In the genomic region with DNA sequence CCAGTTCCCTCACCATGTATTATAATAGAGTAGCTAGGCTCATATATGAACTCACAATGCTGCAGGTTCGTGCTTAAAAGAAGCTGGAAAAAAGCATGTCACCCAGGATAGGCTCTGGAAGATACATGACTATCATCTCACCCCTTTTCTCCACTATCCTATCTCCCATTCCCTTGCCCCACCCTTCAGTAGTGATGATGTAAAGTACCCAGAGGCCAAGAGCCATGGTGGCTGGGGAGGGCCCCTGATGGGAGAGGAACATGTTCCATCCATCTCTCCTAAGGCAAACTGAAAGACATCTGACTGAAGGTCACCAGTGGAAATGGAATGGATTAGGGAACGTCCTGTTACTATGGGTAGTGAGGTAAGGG, we compare ENCODE assay signal across 1 cellular context.
TF ChIP-seq lines count a peak whose summit lies in the region.

No MANE protein-coding gene starts in this region.

TF ChIP-seq in K562, 482 proteins besides CTCF, POLR2A, EP300 and RAD21 (continued from another document):
- TF ChIP-seq, protein P1, sequence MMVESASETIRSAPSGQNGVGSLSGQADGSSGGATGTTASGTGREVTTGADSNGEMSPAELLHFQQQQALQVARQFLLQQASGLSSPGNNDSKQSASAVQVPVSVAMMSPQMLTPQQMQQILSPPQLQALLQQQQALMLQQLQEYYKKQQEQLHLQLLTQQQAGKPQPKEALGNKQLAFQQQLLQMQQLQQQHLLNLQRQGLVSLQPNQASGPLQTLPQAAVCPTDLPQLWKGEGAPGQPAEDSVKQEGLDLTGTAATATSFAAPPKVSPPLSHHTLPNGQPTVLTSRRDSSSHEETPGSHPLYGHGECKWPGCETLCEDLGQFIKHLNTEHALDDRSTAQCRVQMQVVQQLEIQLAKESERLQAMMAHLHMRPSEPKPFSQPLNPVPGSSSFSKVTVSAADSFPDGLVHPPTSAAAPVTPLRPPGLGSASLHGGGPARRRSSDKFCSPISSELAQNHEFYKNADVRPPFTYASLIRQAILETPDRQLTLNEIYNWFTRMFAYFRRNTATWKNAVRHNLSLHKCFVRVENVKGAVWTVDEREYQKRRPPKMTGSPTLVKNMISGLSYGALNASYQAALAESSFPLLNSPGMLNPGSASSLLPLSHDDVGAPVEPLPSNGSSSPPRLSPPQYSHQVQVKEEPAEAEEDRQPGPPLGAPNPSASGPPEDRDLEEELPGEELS (CRISPR knock-in tag; IDR thresholded peaks at IDR 0.05; ENCODE audit: borderline replicate concordance): no peak
